Comparison of ENCODE assay signal across 1 cellular context in the genomic region with DNA sequence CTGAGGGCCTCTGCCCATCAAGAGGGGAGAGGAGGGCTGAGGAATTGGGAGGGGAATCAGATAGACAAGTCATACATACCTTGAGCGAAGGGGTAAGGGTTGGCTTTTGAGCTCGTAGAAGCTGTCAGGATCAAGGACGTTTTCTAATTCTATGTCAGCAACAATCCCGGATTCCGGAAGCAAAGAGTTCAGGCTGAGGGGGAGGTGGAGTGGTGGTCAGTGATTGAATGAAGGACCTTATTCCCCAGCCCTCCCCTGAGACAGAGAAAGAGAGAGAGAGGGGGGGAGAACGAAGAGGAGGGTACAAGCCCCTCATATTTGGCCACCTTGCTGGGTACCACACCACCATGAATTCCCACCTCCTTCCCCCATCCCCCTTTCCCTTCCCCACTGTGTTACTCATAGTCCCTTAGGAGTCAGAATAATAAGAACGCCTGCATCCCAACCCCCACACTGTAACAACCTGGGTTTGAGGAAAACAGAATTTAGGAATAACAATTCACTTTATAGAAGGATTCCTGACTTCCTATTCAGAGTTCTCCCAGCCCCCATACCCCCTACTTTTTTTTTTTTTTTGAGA.
TF ChIP-seq lines count a peak whose summit lies in the region.

No MANE protein-coding gene starts in this region.

TF ChIP-seq in endothelial cell of umbilical vein, 7 proteins besides CTCF, POLR2A, EP300 and RAD21:
- no peak for TF ChIP-seq GATA2 (IDR thresholded peaks at IDR 0.05; ENCODE audit: insufficient read depth, insufficient read length, low read depth, low read length)
- no peak for TF ChIP-seq FOS (IDR thresholded peaks at IDR 0.05; ENCODE audit: borderline replicate concordance, insufficient read depth, low read length)
- TF ChIP-seq MYC (IDR thresholded peaks at IDR 0.05; ENCODE audit: low read depth, low read length) = no peak
- no peak for TF ChIP-seq EZH2 (IDR thresholded peaks at IDR 0.05; ENCODE audit: borderline replicate concordance, low read depth, low read length, severe bottlenecking)
- TF ChIP-seq JUN (IDR thresholded peaks at IDR 0.05; ENCODE audit: borderline replicate concordance, insufficient read depth, insufficient read length, low read depth) = no peak
- TF ChIP-seq, protein P1, sequence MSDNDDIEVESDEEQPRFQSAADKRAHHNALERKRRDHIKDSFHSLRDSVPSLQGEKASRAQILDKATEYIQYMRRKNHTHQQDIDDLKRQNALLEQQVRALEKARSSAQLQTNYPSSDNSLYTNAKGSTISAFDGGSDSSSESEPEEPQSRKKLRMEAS (IDR thresholded peaks at IDR 0.05; ENCODE audit: insufficient read depth, insufficient read length) = no peak
- no peak for TF ChIP-seq POLR2AphosphoS5 (IDR thresholded peaks at IDR 0.05; ENCODE audit: insufficient read depth, low read depth, low read length)
TF ChIP-seq in endothelial cell of umbilical vein: peak in this region for 0.
